In genomic region chr11:24386551-24387404, GRCh38 we compare ENCODE assay signal across 10 cellular contexts.
DNase-seq lines count a peak whose midpoint lies in the region; ATAC-seq, FAIRE-seq and TF ChIP-seq lines count a peak whose summit lies in the region.
"Had no signal": no experiment of that assay in that cellular context is flagged by ENCODE, and none has a peak within 500 bp of the region (broad histone marks: within the 10 kb centered on the region; RNA-seq: fewer than 3 reads in every experiment).

No MANE protein-coding gene starts in this region.

- H3K4me3 Mint-ChIP-seq in endodermal cell: no peak overlapping the region
- H3K4me3 Mint-ChIP-seq: B cell, IgD-negative memory B cell had no signal

- peak; percentile 4 for DNase-seq in NCI-H146 (lab: John Stamatoyannopoulos, UW)
- no peak for DNase-seq in NCI-H146 treated with DMSO at 0.1 percent for 48 hours (lab: John Stamatoyannopoulos, UW; ENCODE audit: unreplicated experiment)
- DNase-seq in NCI-H774 (lab: John Stamatoyannopoulos, UW): peak; percentile 55
- DNase-seq in endodermal cell: peak; percentile 53
- peak; percentile 35 for DNase-seq in retina
- DNase-seq in thyroid gland: no peak
- no peak for DNase-seq in kidney

- ATAC-seq in HG03457 (IDR thresholded peaks at IDR 0.05; ENCODE audit: unreplicated experiment): no peak

- H3K27ac Mint-ChIP-seq in endodermal cell: no peak overlapping the region
- H3K27ac Mint-ChIP-seq: B cell, IgD-negative memory B cell had no signal

- H3K4me3 ChIP-seq in endodermal cell (ENCODE audit: low read length) (no peak overlapping the region), thyroid gland (replicated peaks in 1 of 3) (no peak overlapping the region), kidney (ENCODE audit: low read length in 2 of 2) (no peak overlapping the region)

- H3K27me3 ChIP-seq in endodermal cell (ENCODE audit: control insufficient read depth, insufficient read depth, low read length, poor library complexity, severe bottlenecking): no peaks in the 10 kb centered on the region
- no peaks in the 10 kb centered on the region for H3K27me3 ChIP-seq in thyroid gland

- H3K4me1 Mint-ChIP-seq in endodermal cell: peaks cover 2% of the 10 kb centered on the region
- H3K4me1 Mint-ChIP-seq: B cell had no signal

- H3K9me3 Mint-ChIP-seq in endodermal cell: peaks cover 4% of the 10 kb centered on the region

- no peak for TF ChIP-seq POLR2A in thyroid gland (IDR thresholded peaks at IDR 0.05)

- H3K9me3 ChIP-seq in endodermal cell (ENCODE audit: control insufficient read depth, low read length) (no peaks in the 10 kb centered on the region), thyroid gland (no peaks in the 10 kb centered on the region), kidney (ENCODE audit: control insufficient read depth in 1 of 2, low read length in 2 of 2) (no peaks in the 10 kb centered on the region)

- 62 to 65% methylated on average over 3 to 6 of the region's 6 CpGs for WGBS in endodermal cell (ENCODE audit: insufficient coverage in 1 of 2, insufficient read length in 1 of 2), 2 experiments
- WGBS in thyroid gland, 2 donors: 36 to 46% methylated on average over 6 of the region's 6 CpGs

- no peaks in the 10 kb centered on the region for H3K36me3 ChIP-seq in endodermal cell (ENCODE audit: control insufficient read depth, insufficient read depth, low read length)
- no peaks in the 10 kb centered on the region for H3K36me3 ChIP-seq in thyroid gland
- H3K36me3 ChIP-seq in kidney (ENCODE audit: control insufficient read depth in 1 of 2, insufficient read depth in 2 of 2, low read length in 2 of 2): no peaks in the 10 kb centered on the region

- FAIRE-seq in kidney (lab: Jason Lieb, UNC): no peak

- peak; percentile 87 for TF ChIP-seq CTCF in endodermal cell (conservative IDR thresholded peaks at IDR 0.05)
- peak in 2 of 6 experiments; percentile 30 to 43 for TF ChIP-seq CTCF in thyroid gland (IDR thresholded peaks at IDR 0.05)
- no peak for TF ChIP-seq CTCF in kidney (IDR thresholded peaks at IDR 0.05; ENCODE audit: borderline replicate concordance, extremely low read depth, insufficient read depth)

- H3K4me1 ChIP-seq in endodermal cell (ENCODE audit: control insufficient read depth, insufficient read depth, low read length) (no peaks in the 10 kb centered on the region), thyroid gland (no peaks in the 10 kb centered on the region), kidney (ENCODE audit: control insufficient read depth in 1 of 2, insufficient read depth in 1 of 2, low read depth in 1 of 2, low read length in 2 of 2) (no peaks in the 10 kb centered on the region)

- H3K27ac ChIP-seq in endodermal cell (ENCODE audit: low read depth, low read length): no peak overlapping the region
- H3K27ac ChIP-seq in thyroid gland: no peak overlapping the region
- H3K27ac ChIP-seq in kidney (ENCODE audit: low read depth in 2 of 2, low read length in 2 of 2): no peak overlapping the region

- intact Hi-C loops in thyroid gland (cut with DNase I) (no loop called here), kidney (cut with DNase I) (no loop called here)

- no peaks in the 10 kb centered on the region for H3K27me3 Mint-ChIP-seq in endodermal cell (ENCODE audit: insufficient read depth)
- H3K27me3 Mint-ChIP-seq: B cell, IgD-negative memory B cell had no signal

- H3K9ac ChIP-seq in endodermal cell (ENCODE audit: extremely low read depth, low read length, poor library complexity, severe bottlenecking): no peak overlapping the region
- H3K9ac ChIP-seq in kidney (ENCODE audit: low read length in 2 of 2): no peak overlapping the region

- no peaks in the 10 kb centered on the region for H3K36me3 Mint-ChIP-seq in endodermal cell (ENCODE audit: low read depth)
- H3K36me3 Mint-ChIP-seq: IgD-negative memory B cell had no signal

Comparison
In these comparisons a context has a peak if more than half of its experiments do, and no peak if none do; other contexts are left out.
1. DNase-seq: peak in NCI-H146 (single experiment), NCI-H774 (single experiment), endodermal cell (single experiment) and retina (single experiment); none in NCI-H146 treated with DMSO at 0.1 percent for 48 hours (single experiment), thyroid gland (0 of 2) and kidney (single experiment).